ENCODE assay signal across 18 cellular contexts in genomic region chr1:84653130-84653680, GRCh38. TPM values are rescaled to one million over a fixed set of nuclear protein-coding genes. Genes with fewer than 3 reads are reported as not detected.
A peak's percentile ranks its signal among the peaks of the same experiment; 100 is the strongest.
DNase-seq lines count a peak whose midpoint lies in the region; FAIRE-seq and TF ChIP-seq lines count a peak whose summit lies in the region.
"Had no signal": no experiment of that assay in that cellular context is flagged by ENCODE, and none has a peak within 500 bp of the region (broad histone marks: within the 10 kb centered on the region; RNA-seq: fewer than 3 reads in every experiment).

No MANE protein-coding gene starts in this region.

- no peaks in the 10 kb centered on the region for H3F3A ChIP-seq in PC-9 (ENCODE audit: insufficient read depth, low read depth)

- no peaks in the 10 kb centered on the region for H3K9me3 ChIP-seq in PC-9 (ENCODE audit: insufficient read depth, low read depth)
- H3K9me3 ChIP-seq: tibial nerve had no signal

- no peaks in the 10 kb centered on the region for H3K79me2 ChIP-seq in mesendoderm (ENCODE audit: control insufficient read depth, insufficient read depth, low read length)
- H3K79me2 ChIP-seq in PC-9 (ENCODE audit: low read depth): no peaks in the 10 kb centered on the region

- H4K8ac ChIP-seq in mesendoderm (ENCODE audit: low read depth, low read length): no peak overlapping the region

- H2BK5ac ChIP-seq in mesendoderm (ENCODE audit: low read length): no peak overlapping the region

- no peak overlapping the region for H2BK120ac ChIP-seq in mesendoderm (ENCODE audit: low read depth, low read length)

- H3K4me1 ChIP-seq in mesendoderm (ENCODE audit: control insufficient read depth, low read depth, low read length) (no peaks in the 10 kb centered on the region), PC-9 (replicated peaks; ENCODE audit: insufficient read depth) (no peaks in the 10 kb centered on the region)
- H3K4me1 ChIP-seq: tibial nerve had no signal

- H3K9me3 Mint-ChIP-seq in activated CD4-positive, alpha-beta T cell treated with anti-CD3 and anti-CD28 coated beads, Interleukin-2, amount 10 ng/mL, durations not matched to agents 7 days and 5 days: no peaks in the 10 kb centered on the region
- H3K9me3 Mint-ChIP-seq: central memory CD8-positive, alpha-beta T cell; memory B cell had no signal

- no peaks in the 10 kb centered on the region for H3K27me3 Mint-ChIP-seq in activated CD4-positive, alpha-beta T cell treated with anti-CD3 and anti-CD28 coated beads, Interleukin-2, amount 10 ng/mL, durations not matched to agents 7 days and 5 days
- H3K27me3 Mint-ChIP-seq: central memory CD8-positive, alpha-beta T cell; memory B cell had no signal

- no peak overlapping the region for H2BK15ac ChIP-seq in mesendoderm (replicated peaks; ENCODE audit: low read depth)

- CTCF ChIA-PET in PC-9 (lab: Charles Lee): interaction anchor here (0.6 kb wide), 1 partner anchor 100 kb away, joined by 3 read pairs; no protein-coding TSS in a partner anchor
- CTCF ChIA-PET in activated CD4-positive, alpha-beta T cell treated with anti-CD3 and anti-CD28 coated beads, Interleukin-2, amount 10 ng/mL, durations not matched to agents 7 days and 5 days (lab: Charles Lee): interaction anchor here (0.8 kb wide), 1 partner anchor 40 kb away, joined by 3 read pairs; no protein-coding TSS in a partner anchor

- no peaks in the 10 kb centered on the region for H4K20me1 ChIP-seq in PC-9 (ENCODE audit: insufficient read depth)

- no peak overlapping the region for H3K18ac ChIP-seq in mesendoderm (ENCODE audit: low read length)

- no peak overlapping the region for H3K56ac ChIP-seq in mesendoderm (ENCODE audit: low read length)

- no CpG with 5 or more reads among the region's 2 CpGs for WGBS in mesendoderm (ENCODE audit: extremely low coverage, insufficient coverage, low lambda C conversion rate)

- no peak overlapping the region for H3K4ac ChIP-seq in mesendoderm (ENCODE audit: low read depth, low read length)

- no peak overlapping the region for H3K4me3 ChIP-seq in LNCaP clone FGC (ENCODE audit: low read depth, low read length)
- no peak overlapping the region for H3K4me3 ChIP-seq in bronchial epithelial cell (ENCODE audit: low read depth, low read length)
- H3K4me3 ChIP-seq in mesendoderm (ENCODE audit: low read length): no peak overlapping the region
- no peak overlapping the region for H3K4me3 ChIP-seq in PC-9
- H3K4me3 ChIP-seq: tibial nerve had no signal

- FAIRE-seq in bronchial epithelial cell (lab: Jason Lieb, UNC) (no peak), urothelium cell line (lab: Jason Lieb, UNC) (no peak)

- H2AK5ac ChIP-seq in mesendoderm (ENCODE audit: low read length): no peak overlapping the region

- DNase-seq in GM03348 (ENCODE audit: low spot score) (peak; percentile 27), LNCaP clone FGC (ENCODE audit: low read depth) (no peak), bronchial epithelial cell (ENCODE audit: low read depth) (peak; percentile 23), mesendoderm (peak; percentile 19), PC-9 (no peak), NCI-H2227 (lab: John Stamatoyannopoulos, UW; ENCODE audit: unreplicated experiment) (no peak), urothelium cell line (ENCODE audit: low spot score) (no peak)
- no peak for DNase-seq in activated CD4-positive, alpha-beta T cell treated with anti-CD3 and anti-CD28 coated beads, Interleukin-2, amount 10 ng/mL, durations not matched to agents 7 days and 5 days
- DNase-seq: activated naive CD4-positive, alpha-beta T cell treated with anti-CD3 and anti-CD28 coated beads, Interleukin-2, amount 50 U/mL, for 16 hours; Calu3; NCI-H1048; NCI-H524 treated with DMSO at 0.1 percent for 48 hours; stimulated activated CD4-positive, alpha-beta T cell treated with anti-CD3 and anti-CD28 coated beads, Interleukin-12 subunit alpha, Interleukin-12 subunit beta, amount 100 ng/mL, for 4 hours had no signal

- TF ChIP-seq CTCF in LNCaP clone FGC (IDR thresholded peaks at IDR 0.05; ENCODE audit: control insufficient read depth, extremely low read depth, insufficient read depth) (peak; percentile 32), bronchial epithelial cell (IDR thresholded peaks at IDR 0.05; ENCODE audit: insufficient read depth, low read length, severe bottlenecking) (no peak), PC-9 (conservative IDR thresholded peaks at IDR 0.05) (no peak)

- H3K4me2 ChIP-seq in mesendoderm (ENCODE audit: low read length) (no peak overlapping the region), PC-9 (no peak overlapping the region)

- no peaks in the 10 kb centered on the region for H3K9me2 ChIP-seq in PC-9 (ENCODE audit: insufficient read depth)

- no peak overlapping the region for H3K9ac ChIP-seq in mesendoderm (ENCODE audit: low read length)

- H3K27ac ChIP-seq in mesendoderm (ENCODE audit: low read depth, low read length): no peak overlapping the region
- H3K27ac ChIP-seq in PC-9: no peak overlapping the region
- H3K27ac ChIP-seq: HL-60, tibial nerve, VCaP had no signal

- H3K27me3 ChIP-seq in bronchial epithelial cell (ENCODE audit: control insufficient read depth, insufficient read depth, low read length) (no peaks in the 10 kb centered on the region), mesendoderm (ENCODE audit: insufficient read depth, low read length, poor library complexity) (no peaks in the 10 kb centered on the region), PC-9 (ENCODE audit: insufficient read depth, low read depth) (no peaks in the 10 kb centered on the region)
- H3K27me3 ChIP-seq: tibial nerve had no signal

- peaks cover 2% of the 10 kb centered on the region for H3K4me1 Mint-ChIP-seq in activated CD4-positive, alpha-beta T cell treated with anti-CD3 and anti-CD28 coated beads, Interleukin-2, amount 10 ng/mL, durations not matched to agents 7 days and 5 days
- H3K4me1 Mint-ChIP-seq: central memory CD8-positive, alpha-beta T cell; memory B cell had no signal

- no peak overlapping the region for H2AFZ ChIP-seq in PC-9

- no peaks in the 10 kb centered on the region for H3K79me1 ChIP-seq in mesendoderm (ENCODE audit: low read length)

- no peak overlapping the region for H3K23ac ChIP-seq in mesendoderm (ENCODE audit: low read length)

- H4K5ac ChIP-seq in mesendoderm (ENCODE audit: low read length): no peak overlapping the region

- H3K36me3 Mint-ChIP-seq in activated CD4-positive, alpha-beta T cell treated with anti-CD3 and anti-CD28 coated beads, Interleukin-2, amount 10 ng/mL, durations not matched to agents 7 days and 5 days (ENCODE audit: low read depth): peaks cover 35% of the 10 kb centered on the region

- BruUV-seq in PC-9 (replicated peaks; lab: Mats Ljungman, UMichigan): no TSS peak

- intact Hi-C loops in PC-9 (cut with micrococcal nuclease; ENCODE audit: unreplicated experiment): no loop called here

- no peak overlapping the region for H3K4me3 Mint-ChIP-seq in activated CD4-positive, alpha-beta T cell treated with anti-CD3 and anti-CD28 coated beads, Interleukin-2, amount 10 ng/mL, durations not matched to agents 7 days and 5 days
- H3K4me3 Mint-ChIP-seq: central memory CD8-positive, alpha-beta T cell; memory B cell had no signal

- POLR2A ChIA-PET in PC-9 (lab: Charles Lee; ENCODE audit: unreplicated experiment): no interaction called here
- POLR2A ChIA-PET in activated CD4-positive, alpha-beta T cell treated with anti-CD3 and anti-CD28 coated beads, Interleukin-2, amount 10 ng/mL, durations not matched to agents 7 days and 5 days (lab: Charles Lee): interaction anchor here (0.6 kb wide), 1 partner anchor 83 kb away, joined by 3 read pairs; no protein-coding TSS in a partner anchor

- H3K36me3 ChIP-seq in bronchial epithelial cell (ENCODE audit: control insufficient read depth, insufficient read depth, low read length): peaks cover 4% of the 10 kb centered on the region
- H3K36me3 ChIP-seq in mesendoderm (ENCODE audit: control insufficient read depth, insufficient read depth, low read length): peaks cover 1% of the 10 kb centered on the region
- H3K36me3 ChIP-seq in PC-9 (ENCODE audit: low read depth): peaks cover 10% of the 10 kb centered on the region; the same call in 1 of the 2 replicates

- H3K27ac Mint-ChIP-seq in activated CD4-positive, alpha-beta T cell treated with anti-CD3 and anti-CD28 coated beads, Interleukin-2, amount 10 ng/mL, durations not matched to agents 7 days and 5 days: no peak overlapping the region
- H3K27ac Mint-ChIP-seq: memory B cell had no signal

RNA-seq across cellular contexts. Expression of gene SSX2IP, which starts 37.1 kb away (rescaled TPM):
- total RNA-seq in bronchial epithelial cell: 11.6 and 11.8 TPM in 2 replicates
- 9.5 TPM for polyA plus RNA-seq in mesendoderm (2013, experiment 1 of 2)
- 9.3 TPM for polyA plus RNA-seq in mesendoderm (2013, experiment 2 of 2)
- 16.4 and 20.7 TPM in 2 replicates for total RNA-seq in PC-9 (2021)
- 10 to 100 TPM; 19.1 to 19.9 TPM for total RNA-seq in activated CD4-positive, alpha-beta T cell treated with anti-CD3 and anti-CD28 coated beads, Interleukin-2, amount 10 ng/mL, durations not matched to agents 7 days and 5 days

Comparison
In these comparisons a context has a peak if more than half of its experiments do, and no peak if none do; other contexts are left out.
1. DNase-seq: peak in GM03348 (single experiment), bronchial epithelial cell (single experiment) and mesendoderm (single experiment); none in LNCaP clone FGC (single experiment), PC-9 (0 of 2), NCI-H2227 (single experiment), urothelium cell line (single experiment) and activated CD4-positive, alpha-beta T cell treated with anti-CD3 and anti-CD28 coated beads, Interleukin-2, amount 10 ng/mL, durations not matched to agents 7 days and 5 days (single experiment).